ENCODE assay signal across 8 cellular contexts in the genomic region with DNA sequence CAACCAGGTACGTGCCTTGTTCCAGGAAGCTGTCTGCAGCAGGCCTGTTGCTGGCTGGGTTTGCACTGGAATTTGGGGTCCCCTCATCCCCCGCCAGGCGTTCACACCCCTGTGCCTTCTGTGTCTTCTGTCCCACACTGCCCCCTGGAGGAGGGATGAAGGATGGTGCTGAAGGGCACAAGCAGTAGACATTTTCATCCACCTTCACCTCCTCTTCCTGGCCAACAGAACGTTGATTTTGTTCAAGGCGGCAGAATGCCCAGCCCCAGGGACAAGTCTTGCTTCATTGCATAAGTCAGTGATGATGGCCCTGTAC.
DNase-seq lines count a peak whose midpoint lies in the region; ATAC-seq and TF ChIP-seq lines count a peak whose summit lies in the region.

No MANE protein-coding gene starts in this region.

- H2AFZ ChIP-seq in neural progenitor cell (replicated peaks): no peak overlapping the region

- TF ChIP-seq CTCF in neural progenitor cell (IDR thresholded peaks at IDR 0.05): peak; percentile 58

- peak overlapping the region; percentile 33 for H3K27ac Mint-ChIP-seq in neural progenitor cell

- no peaks in the 10 kb centered on the region for H3K79me2 ChIP-seq in neural progenitor cell (ENCODE audit: low read depth)

- H3K27me3 ChIP-seq in neural progenitor cell: no peaks in the 10 kb centered on the region

- no peaks in the 10 kb centered on the region for H3K9me3 ChIP-seq in neural progenitor cell (ENCODE audit: low read depth)

- H3K4me3 ChIP-seq in neural progenitor cell: no peak overlapping the region

- no peaks in the 10 kb centered on the region for H3K36me3 ChIP-seq in neural progenitor cell

- H3K4me1 Mint-ChIP-seq in neural progenitor cell: peaks cover 34% of the 10 kb centered on the region

- H3K4me3 Mint-ChIP-seq in neural progenitor cell: no peak overlapping the region

- no peaks in the 10 kb centered on the region for H4K20me1 ChIP-seq in neural progenitor cell (ENCODE audit: low read depth)

- no peak overlapping the region for H3K27ac ChIP-seq in neural progenitor cell

- peaks cover 11% of the 10 kb centered on the region for H3K27me3 Mint-ChIP-seq in neural progenitor cell (ENCODE audit: insufficient read depth, low read depth)

- no peak overlapping the region for H3K9ac ChIP-seq in neural progenitor cell

- H3K4me1 ChIP-seq in neural progenitor cell: peaks cover 24% of the 10 kb centered on the region

- peaks cover 12% of the 10 kb centered on the region for H3F3A ChIP-seq in neural progenitor cell (ENCODE audit: low read depth)

- peak; percentile 42 for DNase-seq in activated gamma-delta T cell treated with Interleukin-2 at 50 U/mL for 16 hours
- DNase-seq in activated gamma-delta T cell (lab: John Stamatoyannopoulos, UW): no peak
- DNase-seq in T-helper 9 cell: peak; percentile 49
- DNase-seq in central memory CD4-positive, alpha-beta T cell: peak; percentile 29
- peak; percentile 47 for DNase-seq in neural progenitor cell (ENCODE audit: low spot score)

- H3K9me3 Mint-ChIP-seq in neural progenitor cell: no peaks in the 10 kb centered on the region

- H3K36me3 Mint-ChIP-seq in neural progenitor cell: no peaks in the 10 kb centered on the region

- ATAC-seq in GM21576 (IDR thresholded peaks at IDR 0.05; ENCODE audit: unreplicated experiment) (no peak), HG03439 (IDR thresholded peaks at IDR 0.05; ENCODE audit: unreplicated experiment) (no peak), GM18520 (IDR thresholded peaks at IDR 0.05; ENCODE audit: unreplicated experiment) (no peak)

- no peak overlapping the region for H3K4me2 ChIP-seq in neural progenitor cell
